1 cellular context compared by ENCODE assay signal in the genomic region with DNA sequence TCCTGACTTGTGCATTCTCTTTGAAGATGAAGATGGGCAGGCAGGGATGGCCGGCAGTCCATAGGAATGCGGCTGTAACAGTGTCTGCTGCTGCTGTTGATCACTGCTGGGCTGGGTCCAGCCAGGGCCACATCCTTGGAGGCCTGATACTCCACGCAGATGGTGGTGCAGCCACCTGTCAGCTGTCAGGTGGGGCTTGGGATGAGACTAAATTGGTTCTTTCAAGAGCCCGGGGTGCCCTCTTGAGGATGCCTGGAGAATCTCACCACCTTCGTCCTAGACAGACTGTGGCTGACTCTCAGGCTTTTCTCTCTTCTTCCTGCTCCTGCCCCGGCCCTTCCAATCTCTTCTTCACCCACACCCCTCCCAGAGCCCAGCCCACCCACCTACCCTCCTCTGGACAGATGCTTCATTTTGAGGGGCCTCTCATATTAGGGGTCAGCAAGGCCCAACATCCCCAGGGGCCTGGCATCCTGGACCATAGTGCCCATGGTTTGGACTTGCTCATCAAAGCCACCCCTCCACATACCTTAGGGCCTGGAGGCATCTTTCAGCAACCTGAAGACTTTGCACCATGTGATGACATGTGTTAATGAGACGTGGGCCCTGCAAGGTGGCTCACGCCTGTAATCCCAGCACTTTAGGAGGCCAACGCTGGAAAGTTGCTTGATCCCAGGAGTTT.
TF ChIP-seq lines count a peak whose summit lies in the region.

No MANE protein-coding gene starts in this region.

TF ChIP-seq in K562, 482 proteins besides CTCF, POLR2A, EP300 and RAD21 (continues in another document):
- TF ChIP-seq, protein P1, sequence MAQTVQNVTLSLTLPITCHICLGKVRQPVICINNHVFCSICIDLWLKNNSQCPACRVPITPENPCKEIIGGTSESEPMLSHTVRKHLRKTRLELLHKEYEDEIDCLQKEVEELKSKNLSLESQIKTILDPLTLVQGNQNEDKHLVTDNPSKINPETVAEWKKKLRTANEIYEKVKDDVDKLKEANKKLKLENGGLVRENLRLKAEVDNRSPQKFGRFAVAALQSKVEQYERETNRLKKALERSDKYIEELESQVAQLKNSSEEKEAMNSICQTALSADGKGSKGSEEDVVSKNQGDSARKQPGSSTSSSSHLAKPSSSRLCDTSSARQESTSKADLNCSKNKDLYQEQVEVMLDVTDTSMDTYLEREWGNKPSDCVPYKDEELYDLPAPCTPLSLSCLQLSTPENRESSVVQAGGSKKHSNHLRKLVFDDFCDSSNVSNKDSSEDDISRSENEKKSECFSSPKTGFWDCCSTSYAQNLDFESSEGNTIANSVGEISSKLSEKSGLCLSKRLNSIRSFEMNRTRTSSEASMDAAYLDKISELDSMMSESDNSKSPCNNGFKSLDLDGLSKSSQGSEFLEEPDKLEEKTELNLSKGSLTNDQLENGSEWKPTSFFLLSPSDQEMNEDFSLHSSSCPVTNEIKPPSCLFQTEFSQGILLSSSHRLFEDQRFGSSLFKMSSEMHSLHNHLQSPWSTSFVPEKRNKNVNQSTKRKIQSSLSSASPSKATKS (CRISPR knock-in tag; IDR thresholded peaks at IDR 0.05), result no peak
- TF ChIP-seq, protein P2, sequence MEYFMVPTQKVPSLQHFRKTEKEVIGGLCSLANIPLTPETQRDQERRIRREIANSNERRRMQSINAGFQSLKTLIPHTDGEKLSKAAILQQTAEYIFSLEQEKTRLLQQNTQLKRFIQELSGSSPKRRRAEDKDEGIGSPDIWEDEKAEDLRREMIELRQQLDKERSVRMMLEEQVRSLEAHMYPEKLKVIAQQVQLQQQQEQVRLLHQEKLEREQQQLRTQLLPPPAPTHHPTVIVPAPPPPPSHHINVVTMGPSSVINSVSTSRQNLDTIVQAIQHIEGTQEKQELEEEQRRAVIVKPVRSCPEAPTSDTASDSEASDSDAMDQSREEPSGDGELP (CRISPR knock-in tag; IDR thresholded peaks at IDR 0.05; ENCODE audit: borderline replicate concordance), result peak; percentile 52
- TF ChIP-seq POU5F1 (IDR thresholded peaks at IDR 0.05; ENCODE audit: borderline replicate concordance, low read depth, low read length, partially characterized antibody), result no peak
- no peak for TF ChIP-seq ZNF224 (CRISPR knock-in tag; IDR thresholded peaks at IDR 0.05)
- TF ChIP-seq, protein P3, sequence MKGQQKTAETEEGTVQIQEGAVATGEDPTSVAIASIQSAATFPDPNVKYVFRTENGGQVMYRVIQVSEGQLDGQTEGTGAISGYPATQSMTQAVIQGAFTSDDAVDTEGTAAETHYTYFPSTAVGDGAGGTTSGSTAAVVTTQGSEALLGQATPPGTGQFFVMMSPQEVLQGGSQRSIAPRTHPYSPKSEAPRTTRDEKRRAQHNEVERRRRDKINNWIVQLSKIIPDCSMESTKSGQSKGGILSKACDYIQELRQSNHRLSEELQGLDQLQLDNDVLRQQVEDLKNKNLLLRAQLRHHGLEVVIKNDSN (CRISPR knock-in tag; IDR thresholded peaks at IDR 0.05), result peak; percentile 43; the same call in 1 of the 2 replicates
- TF ChIP-seq SMAD2 (IDR thresholded peaks at IDR 0.05; ENCODE audit: low read depth, low read length), result no peak
- TF ChIP-seq, protein P4, sequence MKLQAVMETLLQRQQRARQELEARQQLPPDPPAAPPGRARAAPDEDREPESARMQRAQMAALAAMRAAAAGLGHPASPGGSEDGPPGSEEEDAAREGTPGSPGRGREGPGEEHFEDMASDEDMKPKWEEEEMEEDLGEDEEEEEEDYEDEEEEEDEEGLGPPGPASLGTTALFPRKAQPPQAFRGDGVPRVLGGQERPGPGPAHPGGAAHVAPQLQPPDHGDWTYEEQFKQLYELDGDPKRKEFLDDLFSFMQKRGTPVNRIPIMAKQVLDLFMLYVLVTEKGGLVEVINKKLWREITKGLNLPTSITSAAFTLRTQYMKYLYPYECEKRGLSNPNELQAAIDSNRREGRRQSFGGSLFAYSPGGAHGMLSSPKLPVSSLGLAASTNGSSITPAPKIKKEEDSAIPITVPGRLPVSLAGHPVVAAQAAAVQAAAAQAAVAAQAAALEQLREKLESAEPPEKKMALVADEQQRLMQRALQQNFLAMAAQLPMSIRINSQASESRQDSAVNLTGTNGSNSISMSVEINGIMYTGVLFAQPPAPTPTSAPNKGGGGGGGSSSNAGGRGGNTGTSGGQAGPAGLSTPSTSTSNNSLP (IDR thresholded peaks at IDR 0.05; ENCODE audit: borderline replicate concordance, low read depth, low read length), result no peak
- no peak for TF ChIP-seq ZNF717 (CRISPR knock-in tag; IDR thresholded peaks at IDR 0.05)
- peak; percentile 49; the same call in 1 of the 2 replicates for TF ChIP-seq SMC3 (conservative IDR thresholded peaks at IDR 0.05; ENCODE audit: insufficient read depth, low read depth, low read length)
- TF ChIP-seq, protein P5, sequence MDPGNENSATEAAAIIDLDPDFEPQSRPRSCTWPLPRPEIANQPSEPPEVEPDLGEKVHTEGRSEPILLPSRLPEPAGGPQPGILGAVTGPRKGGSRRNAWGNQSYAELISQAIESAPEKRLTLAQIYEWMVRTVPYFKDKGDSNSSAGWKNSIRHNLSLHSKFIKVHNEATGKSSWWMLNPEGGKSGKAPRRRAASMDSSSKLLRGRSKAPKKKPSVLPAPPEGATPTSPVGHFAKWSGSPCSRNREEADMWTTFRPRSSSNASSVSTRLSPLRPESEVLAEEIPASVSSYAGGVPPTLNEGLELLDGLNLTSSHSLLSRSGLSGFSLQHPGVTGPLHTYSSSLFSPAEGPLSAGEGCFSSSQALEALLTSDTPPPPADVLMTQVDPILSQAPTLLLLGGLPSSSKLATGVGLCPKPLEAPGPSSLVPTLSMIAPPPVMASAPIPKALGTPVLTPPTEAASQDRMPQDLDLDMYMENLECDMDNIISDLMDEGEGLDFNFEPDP (CRISPR knock-in tag; IDR thresholded peaks at IDR 0.05), result no peak
- TF ChIP-seq GTF2F1 (IDR thresholded peaks at IDR 0.05; ENCODE audit: low read depth, low read length), result no peak
- no peak for TF ChIP-seq ZNF444 (CRISPR knock-in tag; IDR thresholded peaks at IDR 0.05)
- TF ChIP-seq, protein P6, sequence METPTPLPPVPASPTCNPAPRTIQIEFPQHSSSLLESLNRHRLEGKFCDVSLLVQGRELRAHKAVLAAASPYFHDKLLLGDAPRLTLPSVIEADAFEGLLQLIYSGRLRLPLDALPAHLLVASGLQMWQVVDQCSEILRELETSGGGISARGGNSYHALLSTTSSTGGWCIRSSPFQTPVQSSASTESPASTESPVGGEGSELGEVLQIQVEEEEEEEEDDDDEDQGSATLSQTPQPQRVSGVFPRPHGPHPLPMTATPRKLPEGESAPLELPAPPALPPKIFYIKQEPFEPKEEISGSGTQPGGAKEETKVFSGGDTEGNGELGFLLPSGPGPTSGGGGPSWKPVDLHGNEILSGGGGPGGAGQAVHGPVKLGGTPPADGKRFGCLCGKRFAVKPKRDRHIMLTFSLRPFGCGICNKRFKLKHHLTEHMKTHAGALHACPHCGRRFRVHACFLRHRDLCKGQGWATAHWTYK (CRISPR knock-in tag; IDR thresholded peaks at IDR 0.05), result no peak
- TF ChIP-seq, protein P7, sequence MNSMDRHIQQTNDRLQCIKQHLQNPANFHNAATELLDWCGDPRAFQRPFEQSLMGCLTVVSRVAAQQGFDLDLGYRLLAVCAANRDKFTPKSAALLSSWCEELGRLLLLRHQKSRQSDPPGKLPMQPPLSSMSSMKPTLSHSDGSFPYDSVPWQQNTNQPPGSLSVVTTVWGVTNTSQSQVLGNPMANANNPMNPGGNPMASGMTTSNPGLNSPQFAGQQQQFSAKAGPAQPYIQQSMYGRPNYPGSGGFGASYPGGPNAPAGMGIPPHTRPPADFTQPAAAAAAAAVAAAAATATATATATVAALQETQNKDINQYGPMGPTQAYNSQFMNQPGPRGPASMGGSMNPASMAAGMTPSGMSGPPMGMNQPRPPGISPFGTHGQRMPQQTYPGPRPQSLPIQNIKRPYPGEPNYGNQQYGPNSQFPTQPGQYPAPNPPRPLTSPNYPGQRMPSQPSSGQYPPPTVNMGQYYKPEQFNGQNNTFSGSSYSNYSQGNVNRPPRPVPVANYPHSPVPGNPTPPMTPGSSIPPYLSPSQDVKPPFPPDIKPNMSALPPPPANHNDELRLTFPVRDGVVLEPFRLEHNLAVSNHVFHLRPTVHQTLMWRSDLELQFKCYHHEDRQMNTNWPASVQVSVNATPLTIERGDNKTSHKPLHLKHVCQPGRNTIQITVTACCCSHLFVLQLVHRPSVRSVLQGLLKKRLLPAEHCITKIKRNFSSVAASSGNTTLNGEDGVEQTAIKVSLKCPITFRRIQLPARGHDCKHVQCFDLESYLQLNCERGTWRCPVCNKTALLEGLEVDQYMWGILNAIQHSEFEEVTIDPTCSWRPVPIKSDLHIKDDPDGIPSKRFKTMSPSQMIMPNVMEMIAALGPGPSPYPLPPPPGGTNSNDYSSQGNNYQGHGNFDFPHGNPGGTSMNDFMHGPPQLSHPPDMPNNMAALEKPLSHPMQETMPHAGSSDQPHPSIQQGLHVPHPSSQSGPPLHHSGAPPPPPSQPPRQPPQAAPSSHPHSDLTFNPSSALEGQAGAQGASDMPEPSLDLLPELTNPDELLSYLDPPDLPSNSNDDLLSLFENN (IDR thresholded peaks at IDR 0.05; ENCODE audit: low read depth in 2 of 2, low read length in 2 of 2), result no peak
- TF ChIP-seq, protein P8, sequence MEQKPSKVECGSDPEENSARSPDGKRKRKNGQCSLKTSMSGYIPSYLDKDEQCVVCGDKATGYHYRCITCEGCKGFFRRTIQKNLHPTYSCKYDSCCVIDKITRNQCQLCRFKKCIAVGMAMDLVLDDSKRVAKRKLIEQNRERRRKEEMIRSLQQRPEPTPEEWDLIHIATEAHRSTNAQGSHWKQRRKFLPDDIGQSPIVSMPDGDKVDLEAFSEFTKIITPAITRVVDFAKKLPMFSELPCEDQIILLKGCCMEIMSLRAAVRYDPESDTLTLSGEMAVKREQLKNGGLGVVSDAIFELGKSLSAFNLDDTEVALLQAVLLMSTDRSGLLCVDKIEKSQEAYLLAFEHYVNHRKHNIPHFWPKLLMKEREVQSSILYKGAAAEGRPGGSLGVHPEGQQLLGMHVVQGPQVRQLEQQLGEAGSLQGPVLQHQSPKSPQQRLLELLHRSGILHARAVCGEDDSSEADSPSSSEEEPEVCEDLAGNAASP (IDR thresholded peaks at IDR 0.05), result no peak
- TF ChIP-seq, protein P9, sequence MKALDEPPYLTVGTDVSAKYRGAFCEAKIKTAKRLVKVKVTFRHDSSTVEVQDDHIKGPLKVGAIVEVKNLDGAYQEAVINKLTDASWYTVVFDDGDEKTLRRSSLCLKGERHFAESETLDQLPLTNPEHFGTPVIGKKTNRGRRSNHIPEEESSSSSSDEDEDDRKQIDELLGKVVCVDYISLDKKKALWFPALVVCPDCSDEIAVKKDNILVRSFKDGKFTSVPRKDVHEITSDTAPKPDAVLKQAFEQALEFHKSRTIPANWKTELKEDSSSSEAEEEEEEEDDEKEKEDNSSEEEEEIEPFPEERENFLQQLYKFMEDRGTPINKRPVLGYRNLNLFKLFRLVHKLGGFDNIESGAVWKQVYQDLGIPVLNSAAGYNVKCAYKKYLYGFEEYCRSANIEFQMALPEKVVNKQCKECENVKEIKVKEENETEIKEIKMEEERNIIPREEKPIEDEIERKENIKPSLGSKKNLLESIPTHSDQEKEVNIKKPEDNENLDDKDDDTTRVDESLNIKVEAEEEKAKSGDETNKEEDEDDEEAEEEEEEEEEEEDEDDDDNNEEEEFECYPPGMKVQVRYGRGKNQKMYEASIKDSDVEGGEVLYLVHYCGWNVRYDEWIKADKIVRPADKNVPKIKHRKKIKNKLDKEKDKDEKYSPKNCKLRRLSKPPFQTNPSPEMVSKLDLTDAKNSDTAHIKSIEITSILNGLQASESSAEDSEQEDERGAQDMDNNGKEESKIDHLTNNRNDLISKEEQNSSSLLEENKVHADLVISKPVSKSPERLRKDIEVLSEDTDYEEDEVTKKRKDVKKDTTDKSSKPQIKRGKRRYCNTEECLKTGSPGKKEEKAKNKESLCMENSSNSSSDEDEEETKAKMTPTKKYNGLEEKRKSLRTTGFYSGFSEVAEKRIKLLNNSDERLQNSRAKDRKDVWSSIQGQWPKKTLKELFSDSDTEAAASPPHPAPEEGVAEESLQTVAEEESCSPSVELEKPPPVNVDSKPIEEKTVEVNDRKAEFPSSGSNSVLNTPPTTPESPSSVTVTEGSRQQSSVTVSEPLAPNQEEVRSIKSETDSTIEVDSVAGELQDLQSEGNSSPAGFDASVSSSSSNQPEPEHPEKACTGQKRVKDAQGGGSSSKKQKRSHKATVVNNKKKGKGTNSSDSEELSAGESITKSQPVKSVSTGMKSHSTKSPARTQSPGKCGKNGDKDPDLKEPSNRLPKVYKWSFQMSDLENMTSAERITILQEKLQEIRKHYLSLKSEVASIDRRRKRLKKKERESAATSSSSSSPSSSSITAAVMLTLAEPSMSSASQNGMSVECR (CRISPR knock-in tag; IDR thresholded peaks at IDR 0.05), result no peak
- TF ChIP-seq, protein P10, sequence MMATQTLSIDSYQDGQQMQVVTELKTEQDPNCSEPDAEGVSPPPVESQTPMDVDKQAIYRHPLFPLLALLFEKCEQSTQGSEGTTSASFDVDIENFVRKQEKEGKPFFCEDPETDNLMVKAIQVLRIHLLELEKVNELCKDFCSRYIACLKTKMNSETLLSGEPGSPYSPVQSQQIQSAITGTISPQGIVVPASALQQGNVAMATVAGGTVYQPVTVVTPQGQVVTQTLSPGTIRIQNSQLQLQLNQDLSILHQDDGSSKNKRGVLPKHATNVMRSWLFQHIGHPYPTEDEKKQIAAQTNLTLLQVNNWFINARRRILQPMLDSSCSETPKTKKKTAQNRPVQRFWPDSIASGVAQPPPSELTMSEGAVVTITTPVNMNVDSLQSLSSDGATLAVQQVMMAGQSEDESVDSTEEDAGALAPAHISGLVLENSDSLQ (IDR thresholded peaks at IDR 0.05), result peak; percentile 61
- no peak for TF ChIP-seq FIP1L1 (IDR thresholded peaks at IDR 0.05; ENCODE audit: low read depth, low read length, poor library complexity, severe bottlenecking)
- no peak for TF ChIP-seq BRD4 (IDR thresholded peaks at IDR 0.05)
- no peak for TF ChIP-seq SUPT5H (IDR thresholded peaks at IDR 0.05)
- no peak for TF ChIP-seq E2F3 (CRISPR knock-in tag; IDR thresholded peaks at IDR 0.05)
- no peak for TF ChIP-seq PHB (CRISPR knock-in tag; IDR thresholded peaks at IDR 0.05)
- no peak for TF ChIP-seq ZNF282 (CRISPR knock-in tag; IDR thresholded peaks at IDR 0.05)
- TF ChIP-seq ZNF311 (CRISPR knock-in tag; IDR thresholded peaks at IDR 0.05), result no peak
- no peak for TF ChIP-seq TCF7L2 (IDR thresholded peaks at IDR 0.05; ENCODE audit: low read depth, low read length)
- TF ChIP-seq, protein P11, sequence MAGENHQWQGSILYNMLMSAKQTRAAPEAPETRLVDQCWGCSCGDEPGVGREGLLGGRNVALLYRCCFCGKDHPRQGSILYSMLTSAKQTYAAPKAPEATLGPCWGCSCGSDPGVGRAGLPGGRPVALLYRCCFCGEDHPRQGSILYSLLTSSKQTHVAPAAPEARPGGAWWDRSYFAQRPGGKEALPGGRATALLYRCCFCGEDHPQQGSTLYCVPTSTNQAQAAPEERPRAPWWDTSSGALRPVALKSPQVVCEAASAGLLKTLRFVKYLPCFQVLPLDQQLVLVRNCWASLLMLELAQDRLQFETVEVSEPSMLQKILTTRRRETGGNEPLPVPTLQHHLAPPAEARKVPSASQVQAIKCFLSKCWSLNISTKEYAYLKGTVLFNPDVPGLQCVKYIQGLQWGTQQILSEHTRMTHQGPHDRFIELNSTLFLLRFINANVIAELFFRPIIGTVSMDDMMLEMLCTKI (IDR thresholded peaks at IDR 0.05; ENCODE audit: partially characterized antibody), result no peak
- no peak for TF ChIP-seq NRF1 (conservative IDR thresholded peaks at IDR 0.05 in 1 of 2, IDR thresholded peaks at IDR 0.05 in 1 of 2)
- TF ChIP-seq MAFF (IDR thresholded peaks at IDR 0.05; ENCODE audit: low read length), result no peak
- TF ChIP-seq TCF7 (IDR thresholded peaks at IDR 0.05; ENCODE audit: borderline replicate concordance), result no peak
- TF ChIP-seq POLR2B (IDR thresholded peaks at IDR 0.05; ENCODE audit: low read depth, partially characterized antibody), result no peak
- no peak for TF ChIP-seq TFAM (CRISPR knock-in tag; conservative IDR thresholded peaks at IDR 0.05)
